ENCODE assay signal across 20 cellular contexts in the genomic region with DNA sequence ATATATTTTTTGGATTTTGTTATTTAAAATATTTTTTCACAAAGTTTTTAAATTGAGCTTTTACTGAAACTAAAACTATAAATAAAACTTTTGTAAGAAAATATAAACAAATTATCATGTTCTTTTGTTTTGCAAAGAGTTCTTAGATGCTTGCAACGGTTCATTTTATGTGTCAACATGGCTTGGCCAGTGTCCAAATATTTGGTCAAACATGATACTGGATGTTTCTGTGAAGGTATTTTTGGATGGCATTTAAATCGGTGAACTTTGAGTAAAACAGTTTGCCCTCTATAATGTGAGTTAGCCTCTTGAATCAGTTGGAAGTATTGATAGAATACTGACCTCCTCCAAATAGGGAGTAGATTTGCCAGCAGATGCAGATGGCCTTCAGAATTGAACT.
DNase-seq lines count a peak whose midpoint lies in the region; TF ChIP-seq lines count a peak whose summit lies in the region.
"Had no signal": no experiment of that assay in that cellular context is flagged by ENCODE, and none has a peak within 500 bp of the region (broad histone marks: within the 10 kb centered on the region; RNA-seq: fewer than 3 reads in every experiment).

No MANE protein-coding gene starts in this region.

- H3K79me2 ChIP-seq in MM.1S (ENCODE audit: low read length) = no peaks in the 10 kb centered on the region

- no peak overlapping the region for H3K27ac ChIP-seq in MM.1S (ENCODE audit: low read length)
- H3K27ac ChIP-seq: BLaER1 treated with 17β-estradiol and CSF1 and Interleukin-3, amounts not matched to agents 10 nM and 100 nM; SK-N-MC had no signal

- H3K4me3 ChIP-seq in AG10803 (ENCODE audit: low read length) (no peak overlapping the region), MM.1S (ENCODE audit: low read length) (no peak overlapping the region)
- H3K4me3 ChIP-seq: BLaER1 treated with 17β-estradiol and CSF1 and Interleukin-3, amounts not matched to agents 10 nM and 100 nM; GM12878; HAP-1; MG63; SK-N-MC had no signal

- no peaks in the 10 kb centered on the region for H3F3A ChIP-seq in MM.1S (ENCODE audit: insufficient read depth, low read length)

- H3K9me3 ChIP-seq in MM.1S (replicated peaks; ENCODE audit: insufficient read depth, low read length) = no peaks in the 10 kb centered on the region
- H3K9me3 ChIP-seq: HAP-1 had no signal

- no peaks in the 10 kb centered on the region for H4K20me1 ChIP-seq in MM.1S (ENCODE audit: insufficient read depth, low read length)
- H4K20me1 ChIP-seq: BLaER1 treated with 17β-estradiol and CSF1 and Interleukin-3, amounts not matched to agents 10 nM and 100 nM had no signal

- H3K4me2 ChIP-seq in MM.1S (ENCODE audit: low read depth, low read length) = no peak overlapping the region
- H3K4me2 ChIP-seq: BLaER1 treated with 17β-estradiol and CSF1 and Interleukin-3, amounts not matched to agents 10 nM and 100 nM had no signal

- peak; percentile 15 for DNase-seq in AG10803 (ENCODE audit: low read depth)
- peak; percentile 36 for DNase-seq in HS-27A (ENCODE audit: low read depth)
- peak; percentile 19 for DNase-seq in amniotic epithelial cell (ENCODE audit: low read depth)
- DNase-seq in fibroblast of gingiva (ENCODE audit: low read depth) = peak; percentile 54
- no peak for DNase-seq in NCI-H146 (lab: John Stamatoyannopoulos, UW)
- DNase-seq in MM.1S = no peak
- DNase-seq in cerebellar cortex (ENCODE audit: low spot score) = no peak
- no peak for DNase-seq in ureter (ENCODE audit: low spot score)
- DNase-seq: CD8-positive, alpha-beta memory T cell; DMS79 treated with DMSO at 0.1 percent for 48 hours; GDM1; KG1; MG63; NCI-H1105; NCI-H187 treated with DMSO at 0.1 percent for 48 hours; NCI-H526 treated with DMSO at 0.1 percent for 48 hours had no signal

- TF ChIP-seq CTCF in AG10803 (conservative IDR thresholded peaks at IDR 0.05; ENCODE audit: low read length) (no peak), MM.1S (IDR thresholded peaks at IDR 0.05; ENCODE audit: low read length) (no peak)

- no peaks in the 10 kb centered on the region for H3K9me2 ChIP-seq in MM.1S (replicated peaks; ENCODE audit: insufficient read depth, low read length)

- no peak overlapping the region for H3K9ac ChIP-seq in MM.1S (ENCODE audit: low read length)
- H3K9ac ChIP-seq: BLaER1 treated with 17β-estradiol and CSF1 and Interleukin-3, amounts not matched to agents 10 nM and 100 nM had no signal

- no peaks in the 10 kb centered on the region for H3K4me1 ChIP-seq in MM.1S (ENCODE audit: low read length)
- H3K4me1 ChIP-seq: BLaER1 treated with 17β-estradiol and CSF1 and Interleukin-3, amounts not matched to agents 10 nM and 100 nM; HAP-1 had no signal

- H3K36me3 ChIP-seq in MM.1S (replicated peaks; ENCODE audit: insufficient read depth, low read length) = no peaks in the 10 kb centered on the region
- H3K36me3 ChIP-seq: BLaER1 treated with 17β-estradiol and CSF1 and Interleukin-3, amounts not matched to agents 10 nM and 100 nM; HAP-1; MG63 had no signal

- H3K27me3 ChIP-seq in MM.1S (replicated peaks; ENCODE audit: insufficient read depth, low read length) = no peaks in the 10 kb centered on the region
- H3K27me3 ChIP-seq: BLaER1 treated with 17β-estradiol and CSF1 and Interleukin-3, amounts not matched to agents 10 nM and 100 nM; MG63 had no signal

- no peak overlapping the region for H2AFZ ChIP-seq in MM.1S (ENCODE audit: low read length)

Comparison
In these comparisons a context has a peak if more than half of its experiments do, and no peak if none do; other contexts are left out.
1. DNase-seq: peak in AG10803 (single experiment), HS-27A (single experiment), amniotic epithelial cell (single experiment) and fibroblast of gingiva (single experiment); none in NCI-H146 (single experiment), MM.1S (single experiment), cerebellar cortex (single experiment) and ureter (single experiment).